11 cellular contexts compared by ENCODE assay signal in the genomic region with DNA sequence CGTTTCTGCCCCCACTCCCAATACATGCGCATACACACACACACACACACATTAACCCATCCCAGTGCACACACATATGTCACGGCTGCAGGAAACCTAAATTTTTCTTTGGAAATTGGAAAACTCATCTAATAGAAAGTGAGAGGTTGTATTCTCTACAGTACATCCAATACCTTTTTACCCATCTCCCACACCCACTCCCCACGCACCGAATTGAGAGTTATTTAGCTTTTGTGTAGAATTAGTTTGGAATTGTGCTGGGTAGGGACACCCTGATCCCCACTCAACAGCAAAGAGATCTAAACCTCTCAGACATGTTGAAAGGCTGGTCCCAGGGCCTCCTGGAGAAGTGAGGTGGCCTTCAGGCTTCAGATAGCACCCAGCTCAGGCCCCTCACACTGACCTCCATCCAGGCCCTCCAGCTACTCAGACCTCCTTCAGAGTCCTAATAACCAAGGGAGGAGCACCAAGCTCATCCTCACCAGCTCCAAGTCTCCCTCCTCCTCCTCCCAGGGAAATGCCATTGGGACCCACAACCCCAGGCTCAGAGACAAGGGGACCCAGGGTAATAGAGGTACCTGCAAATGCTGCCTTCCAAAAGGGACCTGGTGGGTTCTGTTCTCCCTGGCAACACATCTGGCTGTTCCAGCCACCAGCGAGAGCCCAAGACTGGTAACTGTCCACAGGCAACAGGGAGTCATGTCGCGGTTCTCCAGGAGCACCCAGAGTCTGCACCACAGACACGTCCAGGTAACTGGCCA. TPM values are rescaled to one million over a fixed set of nuclear protein-coding genes. Genes with fewer than 3 reads are reported as not detected.
A peak's percentile ranks its signal among the peaks of the same experiment; 100 is the strongest.
DNase-seq lines count a peak whose midpoint lies in the region; ATAC-seq and TF ChIP-seq lines count a peak whose summit lies in the region.
"Had no signal": no experiment of that assay in that cellular context is flagged by ENCODE, and none has a peak within 500 bp of the region (broad histone marks: within the 10 kb centered on the region; RNA-seq: fewer than 3 reads in every experiment).

No MANE protein-coding gene starts in this region.

- no peak for DNase-seq in activated naive CD4-positive, alpha-beta T cell treated with anti-CD3 and anti-CD28 coated beads, Interleukin-2, amount 50 U/mL, for 72 hours (ENCODE audit: low spot score in 2 of 2)
- no peak for DNase-seq in memory B cell (ENCODE audit: low spot score in 2 of 2)
- no peak for DNase-seq in stimulated activated naive CD8-positive, alpha-beta T cell treated with anti-CD3 and anti-CD28 coated beads, Interleukin-15, amount 100 ng/mL, for 72 hours
- DNase-seq in NCI-H2227 (lab: John Stamatoyannopoulos, UW; ENCODE audit: unreplicated experiment): no peak
- DNase-seq in NCI-H446 (lab: John Stamatoyannopoulos, UW): no peak
- DNase-seq in germinal center (ENCODE audit: low spot score): no peak
- DNase-seq: activated B cell treated with CpG ODN at 0.5 μM for 24 hours, kidney glomerular epithelial cell had no signal

- H3K27me3 Mint-ChIP-seq in activated naive CD4-positive, alpha-beta T cell treated with anti-CD3 and anti-CD28 coated beads, Interleukin-2, amount 50 U/mL, for 24 hours: peaks cover 78% of the 10 kb centered on the region
- peaks cover 35% of the 10 kb centered on the region for H3K27me3 Mint-ChIP-seq in memory B cell
- H3K27me3 Mint-ChIP-seq in stimulated activated naive CD8-positive, alpha-beta T cell treated with anti-CD3 and anti-CD28 coated beads, Interleukin-15, amount 100 ng/mL, for 72 hours: peaks cover 97% of the 10 kb centered on the region

- no peak overlapping the region for H3K27ac Mint-ChIP-seq in activated naive CD4-positive, alpha-beta T cell treated with anti-CD3 and anti-CD28 coated beads, Interleukin-2, amount 50 U/mL, for 24 hours
- no peak overlapping the region for H3K27ac Mint-ChIP-seq in activated naive CD4-positive, alpha-beta T cell treated with anti-CD3 and anti-CD28 coated beads, Interleukin-2, amount 50 U/mL, for 72 hours
- no peak overlapping the region for H3K27ac Mint-ChIP-seq in memory B cell
- no peak overlapping the region for H3K27ac Mint-ChIP-seq in stimulated activated naive CD8-positive, alpha-beta T cell treated with anti-CD3 and anti-CD28 coated beads, Interleukin-15, amount 100 ng/mL, for 72 hours
- H3K27ac Mint-ChIP-seq: activated B cell treated with CpG ODN at 0.5 μM for 24 hours had no signal

- no peak for ATAC-seq in activated naive CD4-positive, alpha-beta T cell treated with anti-CD3 and anti-CD28 coated beads, Interleukin-2, amount 50 U/mL, for 72 hours
- ATAC-seq in SK-N-SH treated with all-trans-retinoic acid at 6 μM for 48 hours: no peak
- peak; percentile 30 for ATAC-seq in memory B cell (ENCODE audit: low read depth)
- ATAC-seq in stimulated activated naive CD8-positive, alpha-beta T cell treated with anti-CD3 and anti-CD28 coated beads, Interleukin-15, amount 100 ng/mL, for 72 hours: no peak

- H3K36me3 Mint-ChIP-seq in activated naive CD4-positive, alpha-beta T cell treated with anti-CD3 and anti-CD28 coated beads, Interleukin-2, amount 50 U/mL, for 24 hours: no peaks in the 10 kb centered on the region
- peaks cover 0 to 8% of the 10 kb centered on the region in 2 donors for H3K36me3 Mint-ChIP-seq in activated naive CD4-positive, alpha-beta T cell treated with anti-CD3 and anti-CD28 coated beads, Interleukin-2, amount 50 U/mL, for 72 hours
- H3K36me3 Mint-ChIP-seq in memory B cell: no peaks in the 10 kb centered on the region

- peaks cover 42% of the 10 kb centered on the region for H3K4me1 Mint-ChIP-seq in activated naive CD4-positive, alpha-beta T cell treated with anti-CD3 and anti-CD28 coated beads, Interleukin-2, amount 50 U/mL, for 24 hours
- H3K4me1 Mint-ChIP-seq in memory B cell: peaks cover 16% of the 10 kb centered on the region
- H3K4me1 Mint-ChIP-seq in stimulated activated naive CD8-positive, alpha-beta T cell treated with anti-CD3 and anti-CD28 coated beads, Interleukin-15, amount 100 ng/mL, for 72 hours: peaks cover 68% of the 10 kb centered on the region

- peak overlapping the region; percentile 72 for H3K4me3 Mint-ChIP-seq in activated naive CD4-positive, alpha-beta T cell treated with anti-CD3 and anti-CD28 coated beads, Interleukin-2, amount 50 U/mL, for 24 hours
- H3K4me3 Mint-ChIP-seq in memory B cell: no peak overlapping the region
- H3K4me3 Mint-ChIP-seq in stimulated activated naive CD8-positive, alpha-beta T cell treated with anti-CD3 and anti-CD28 coated beads, Interleukin-15, amount 100 ng/mL, for 72 hours: peak overlapping the region; percentile 63 to 64

- H3K9me3 Mint-ChIP-seq in activated naive CD4-positive, alpha-beta T cell treated with anti-CD3 and anti-CD28 coated beads, Interleukin-2, amount 50 U/mL, for 24 hours: no peaks in the 10 kb centered on the region
- no peaks in the 10 kb centered on the region for H3K9me3 Mint-ChIP-seq in activated naive CD4-positive, alpha-beta T cell treated with anti-CD3 and anti-CD28 coated beads, Interleukin-2, amount 50 U/mL, for 72 hours
- H3K9me3 Mint-ChIP-seq in memory B cell: no peaks in the 10 kb centered on the region
- H3K9me3 Mint-ChIP-seq in stimulated activated naive CD8-positive, alpha-beta T cell treated with anti-CD3 and anti-CD28 coated beads, Interleukin-15, amount 100 ng/mL, for 72 hours: no peaks in the 10 kb centered on the region
- H3K9me3 Mint-ChIP-seq: activated B cell treated with CpG ODN at 0.5 μM for 24 hours had no signal

TF ChIP-seq in SK-N-SH treated with all-trans-retinoic acid at 6 μM for 48 hours, 23 proteins besides CTCF, POLR2A, EP300 and RAD21:
- TF ChIP-seq CSDC2 (CRISPR knock-in tag; IDR thresholded peaks at IDR 0.05): peak; percentile 100
- no peak for TF ChIP-seq GLIS3 (CRISPR knock-in tag; IDR thresholded peaks at IDR 0.05)
- peak; percentile 100 for TF ChIP-seq TSHZ2 (CRISPR knock-in tag; IDR thresholded peaks at IDR 0.05)

RNA-seq across cellular contexts. Expression of gene HOXB13, which starts 1.0 kb away (rescaled TPM):
- not detected for total RNA-seq in activated naive CD4-positive, alpha-beta T cell treated with anti-CD3 and anti-CD28 coated beads, Interleukin-2, amount 50 U/mL, for 72 hours
- total RNA-seq: activated B cell treated with CpG ODN at 0.5 μM for 24 hours, right cardiac atrium had no signal

RNA-seq across cellular contexts. Expression of gene PRAC2, which starts 4.6 kb away (rescaled TPM):
- not detected for total RNA-seq in activated naive CD4-positive, alpha-beta T cell treated with anti-CD3 and anti-CD28 coated beads, Interleukin-2, amount 50 U/mL, for 72 hours
- total RNA-seq: activated B cell treated with CpG ODN at 0.5 μM for 24 hours, right cardiac atrium had no signal

RNA-seq across cellular contexts. Expression of gene PRAC1, which starts 5.3 kb away (rescaled TPM):
- not detected for total RNA-seq in activated naive CD4-positive, alpha-beta T cell treated with anti-CD3 and anti-CD28 coated beads, Interleukin-2, amount 50 U/mL, for 72 hours
- total RNA-seq: activated B cell treated with CpG ODN at 0.5 μM for 24 hours, right cardiac atrium had no signal
